In genomic region chr6:1594495-1595200, GRCh38 we compare ENCODE assay signal across 14 cellular contexts. TPM values are rescaled to one million over a fixed set of nuclear protein-coding genes. Genes with fewer than 3 reads are reported as not detected.
A peak's percentile ranks its signal among the peaks of the same experiment; 100 is the strongest.
DNase-seq lines count a peak whose midpoint lies in the region; ATAC-seq, FAIRE-seq and TF ChIP-seq lines count a peak whose summit lies in the region.
"Had no signal": no experiment of that assay in that cellular context is flagged by ENCODE, and none has a peak within 500 bp of the region (broad histone marks: within the 10 kb centered on the region; RNA-seq: fewer than 3 reads in every experiment).

No MANE protein-coding gene starts in this region.

- H3K27me3 Mint-ChIP-seq in stimulated activated naive CD8-positive, alpha-beta T cell treated with anti-CD3 and anti-CD28 coated beads, Interleukin-15, amount 100 ng/mL, for 72 hours: peaks cover 74% of the 10 kb centered on the region

- TF ChIP-seq EP300 in HepG2 (IDR thresholded peaks at IDR 0.05; ENCODE audit: low read depth in 2 of 2, low read length in 2 of 2): no peak
- no peak for TF ChIP-seq EP300 in HepG2 (CRISPR knock-in tag; IDR thresholded peaks at IDR 0.05; ENCODE audit: borderline replicate concordance)

- H3K36me3 ChIP-seq in HepG2 (replicated peaks in 1 of 2; ENCODE audit: control insufficient read depth in 1 of 2, insufficient read depth in 2 of 2, low read length in 2 of 2): no peaks in the 10 kb centered on the region

- no peak for TF ChIP-seq POLR2A in HepG2 (IDR thresholded peaks at IDR 0.05; ENCODE audit: insufficient read depth in 1 of 2, low read depth in 2 of 2, low read length in 2 of 2)

- H3K79me2 ChIP-seq in HepG2 (ENCODE audit: insufficient read depth, low read length): no peaks in the 10 kb centered on the region

- POLR2A ChIA-PET in HepG2 (lab: Yijun Ruan, JAX): no interaction called here

- no peak overlapping the region for H3K27ac Mint-ChIP-seq in stimulated activated naive CD8-positive, alpha-beta T cell treated with anti-CD3 and anti-CD28 coated beads, Interleukin-15, amount 100 ng/mL, for 72 hours
- H3K27ac Mint-ChIP-seq: CD8-positive, alpha-beta T cell had no signal

- peak overlapping the region; percentile 8 to 15 for H3K4me3 Mint-ChIP-seq in stimulated activated naive CD8-positive, alpha-beta T cell treated with anti-CD3 and anti-CD28 coated beads, Interleukin-15, amount 100 ng/mL, for 72 hours
- H3K4me3 Mint-ChIP-seq: CD8-positive, alpha-beta T cell had no signal

- H3K27me3 ChIP-seq in HepG2 (ENCODE audit: control insufficient read depth in 1 of 2, insufficient read depth in 2 of 2, low read length in 2 of 2): peaks cover 11 to 68% of the 10 kb centered on the region in 2 experiments; a peak in 4 of 5 replicates

- TF ChIP-seq CTCF in HepG2 (CRISPR knock-in tag; IDR thresholded peaks at IDR 0.05): no peak

- H3K9ac ChIP-seq in HepG2 (ENCODE audit: insufficient read depth, low read depth, low read length): no peak overlapping the region

- H3K9me3 ChIP-seq in HepG2 (ENCODE audit: low read length): no peaks in the 10 kb centered on the region

- DNase-seq in stimulated activated naive CD8-positive, alpha-beta T cell treated with anti-CD3 and anti-CD28 coated beads, Interleukin-15, amount 100 ng/mL, for 72 hours: no peak
- no peak for DNase-seq in stimulated activated naive CD8-positive, alpha-beta T cell treated with anti-CD3 and anti-CD28 coated beads, Interleukin-15, Interleukin-2, amounts not matched to agents 100 U/mL and 50 U/mL, for 24 hours
- DNase-seq in NCI-H748 (lab: John Stamatoyannopoulos, UW; ENCODE audit: unreplicated experiment) (peak; percentile 56), HepG2 (ENCODE audit: low spot score) (no peak)
- no peak for DNase-seq in stimulated activated CD4-positive, alpha-beta T cell treated with anti-CD3 and anti-CD28 coated beads, Interleukin-12 subunit alpha, Interleukin-12 subunit beta, amount 100 ng/mL, for 4 hours
- DNase-seq: AML-193; CD8-positive, alpha-beta T cell; HCEC 1CT; NCI-H1436 treated with DMSO at 0.1 percent for 48 hours; NCI-H2107; NCI-H774 had no signal

- no peak for TF ChIP-seq RAD21 in HepG2 (CRISPR knock-in tag; IDR thresholded peaks at IDR 0.05)

- CTCF ChIA-PET in HepG2 (lab: Yijun Ruan, JAX; ENCODE audit: low intra/inter-chr PET ratio, low total read pairs): no interaction called here

- peak overlapping the region; percentile 47 for H3K4me2 ChIP-seq in HepG2 (ENCODE audit: low read depth, low read length)

- no peak overlapping the region for H2AFZ ChIP-seq in HepG2 (ENCODE audit: low read length)

- in situ Hi-C loops in HepG2 (cut with HindIII; ENCODE audit: extremely low pct_ligation_motif_present, low pct_unique_long_range_greater_than_20kb): loop anchor here (5.0 kb wide), 4 partner anchors 613 to 1153 kb away; no protein-coding TSS in a partner anchor

- peak overlapping the region in 2 of 3 experiments; percentile 10 to 12; a peak in 2 of 6 replicates for H3K4me3 ChIP-seq in HepG2 (replicated peaks in 1 of 3; ENCODE audit: insufficient read depth in 1 of 3, low read depth in 2 of 3, low read length in 3 of 3)

- FAIRE-seq in HepG2 (lab: Jason Lieb, UNC): no peak

- peaks cover 8% of the 10 kb centered on the region for H3K4me1 Mint-ChIP-seq in stimulated activated naive CD8-positive, alpha-beta T cell treated with anti-CD3 and anti-CD28 coated beads, Interleukin-15, amount 100 ng/mL, for 72 hours

- H3K9me3 Mint-ChIP-seq in stimulated activated naive CD8-positive, alpha-beta T cell treated with anti-CD3 and anti-CD28 coated beads, Interleukin-15, amount 100 ng/mL, for 72 hours: no peaks in the 10 kb centered on the region
- H3K9me3 Mint-ChIP-seq: CD8-positive, alpha-beta T cell had no signal

- peak; percentile 34 for ATAC-seq in stimulated activated naive CD8-positive, alpha-beta T cell treated with anti-CD3 and anti-CD28 coated beads, Interleukin-15, amount 100 ng/mL, for 72 hours
- no peak for ATAC-seq in stimulated activated naive CD8-positive, alpha-beta T cell treated with anti-CD3 and anti-CD28 coated beads, Interleukin-15, Interleukin-2, amounts not matched to agents 100 U/mL and 50 U/mL, for 24 hours
- ATAC-seq in HepG2 (peak; percentile 16), GM19395 (IDR thresholded peaks at IDR 0.05; ENCODE audit: unreplicated experiment) (no peak), HG02623 (IDR thresholded peaks at IDR 0.05; ENCODE audit: unreplicated experiment) (no peak)
- ATAC-seq: CD8-positive, alpha-beta T cell; Right ventricle myocardium inferior had no signal

- no TSS peak for BruUV-seq in HepG2 (replicated peaks; lab: Mats Ljungman, UMichigan)

- H3K27ac ChIP-seq in HepG2 (ENCODE audit: extremely low read length, insufficient read depth, low read length): no peak overlapping the region

- H3K4me1 ChIP-seq in HepG2 (ENCODE audit: insufficient read depth, low read length): peaks cover 44% of the 10 kb centered on the region

- WGBS in HepG2 (ENCODE audit: low lambda C conversion rate): 32% methylated on average over 24 of the region's 33 CpGs

- intact Hi-C loops in HepG2 (cut with micrococcal nuclease; ENCODE audit: unreplicated experiment): loop anchor here (5.0 to 10.0 kb wide), 3 partner anchors 1103 to 1460 kb away; no protein-coding TSS in a partner anchor

- no peaks in the 10 kb centered on the region for H4K20me1 ChIP-seq in HepG2 (ENCODE audit: insufficient read depth, low read length)

TF ChIP-seq in HepG2, 621 proteins besides CTCF, POLR2A, EP300 and RAD21:
- TF ChIP-seq PATZ1 (CRISPR knock-in tag; IDR thresholded peaks at IDR 0.05): peak; percentile 26; the same call in 1 of the 2 replicates
- TF ChIP-seq ZNF563 (CRISPR knock-in tag; IDR thresholded peaks at IDR 0.05): no peak

RNA-seq across cellular contexts. Expression of gene FOXC1, which starts 15.1 kb away (rescaled TPM):
- 0.46 and 0.55 TPM in 2 replicates for total RNA-seq in HepG2 (2016; rRNA removed; fragmentation: Illumina TruSeq; extraction: Trizol)
- total RNA-seq in HepG2 (2016; cell fraction: cytosol; rRNA removed; fragmentation: Illumina TruSeq; extraction: Trizol; ENCODE audit: low read depth): 0.09 TPM in 1 of 2 replicates, not detected in the other
- 0.42 and 0.50 TPM in 2 replicates for total RNA-seq in HepG2 (2016; cell fraction: insoluble cytoplasmic fraction; rRNA removed; fragmentation: Illumina TruSeq; extraction: Trizol)
- total RNA-seq in HepG2 (2016; cell fraction: membrane; rRNA removed; fragmentation: Illumina TruSeq; extraction: Trizol): 0.28 and 0.31 TPM in 2 replicates
- total RNA-seq in HepG2 (2016; cell fraction: nucleus; rRNA removed; fragmentation: Illumina TruSeq; extraction: Trizol): 0.47 and 0.50 TPM in 2 replicates
- 0.37 and 0.44 TPM in 2 replicates for polyA plus RNA-seq in HepG2 (2011; rRNA removed)
- 0.19 and 0.23 TPM in 2 replicates for polyA plus RNA-seq in HepG2 (2011; cell fraction: cytosol; rRNA removed)
- polyA plus RNA-seq in HepG2 (2011; cell fraction: nucleus; rRNA removed): 0.23 and 0.27 TPM in 2 replicates
- polyA plus RNA-seq in HepG2 (2012): 0.30 and 0.53 TPM in 2 replicates
- polyA plus RNA-seq in HepG2 (2016; cell fraction: cytosol; fragmentation: Illumina TruSeq; extraction: Trizol; ENCODE audit: low read depth): 0.05 and 0.09 TPM in 2 replicates
- polyA plus RNA-seq in HepG2 (2016; cell fraction: insoluble cytoplasmic fraction; fragmentation: Illumina TruSeq; extraction: Trizol; ENCODE audit: low read depth): 0.89 and 1.2 TPM in 2 replicates
- polyA plus RNA-seq in HepG2 (2016; cell fraction: membrane; fragmentation: Illumina TruSeq; extraction: Trizol; ENCODE audit: low read depth): 0.26 and 0.35 TPM in 2 replicates
- 0.72 and 0.95 TPM in 2 replicates for polyA plus RNA-seq in HepG2 (2016; cell fraction: nucleus; fragmentation: Illumina TruSeq; extraction: Trizol; ENCODE audit: insufficient read depth, low read depth)
- 0.30 and 18.3 TPM in 2 replicates for polyA minus RNA-seq in HepG2 (2011; rRNA and poly(A)+ RNA removed; ENCODE audit: low replicate concordance)
- 0.30 and 0.97 TPM in 2 replicates for polyA minus RNA-seq in HepG2 (2011; cell fraction: cytosol; rRNA and poly(A)+ RNA removed)
- 0.25 and 0.52 TPM in 2 replicates for polyA minus RNA-seq in HepG2 (2011; cell fraction: nucleus; rRNA and poly(A)+ RNA removed)
- total RNA-seq: CD8-positive, alpha-beta T cell had no signal

Comparison
In these comparisons a context has a peak if more than half of its experiments do, and no peak if none do; other contexts are left out.
1. ATAC-seq: peak in stimulated activated naive CD8-positive, alpha-beta T cell treated with anti-CD3 and anti-CD28 coated beads, Interleukin-15, amount 100 ng/mL, for 72 hours (single experiment) and HepG2 (single experiment); none in stimulated activated naive CD8-positive, alpha-beta T cell treated with anti-CD3 and anti-CD28 coated beads, Interleukin-15, Interleukin-2, amounts not matched to agents 100 U/mL and 50 U/mL, for 24 hours (single experiment), GM19395 (single experiment) and HG02623 (single experiment).